ENCODE assay signal across 16 cellular contexts in the genomic region with DNA sequence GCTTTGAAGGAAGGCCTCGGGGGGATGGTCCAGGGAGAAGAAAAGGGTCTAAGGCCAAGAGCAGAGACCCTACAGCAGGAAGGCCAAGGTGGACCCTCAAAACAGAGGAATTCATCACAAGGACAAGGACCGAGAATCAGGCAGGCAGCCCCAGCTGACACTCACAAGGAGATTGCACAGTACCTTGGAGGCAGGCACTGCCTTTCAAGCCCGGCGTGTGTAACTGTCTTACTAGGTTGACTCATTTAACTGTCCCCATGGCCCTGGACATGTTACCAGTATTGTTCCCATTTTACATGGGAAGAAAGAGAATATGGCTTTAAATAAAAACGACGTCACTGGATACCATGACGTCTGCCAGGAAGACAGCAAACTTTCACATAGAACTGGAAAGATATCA.
"Had no signal": no experiment of that assay in that cellular context is flagged by ENCODE, and none has a peak within 500 bp of the region (broad histone marks: within the 10 kb centered on the region; RNA-seq: fewer than 3 reads in every experiment).

No MANE protein-coding gene starts in this region.

- ATAC-seq: gastrocnemius medialis; naive thymus-derived CD8-positive, alpha-beta T cell; sciatic nerve; stimulated activated naive B cell treated with anti-CD40 and anti-IgM and Interleukin-4, amounts not matched to agents 10 μg/mL and 1 μg/mL and 100 μg/mL, for 72 hours; stimulated activated naive CD8-positive, alpha-beta T cell treated with anti-CD3 and anti-CD28 coated beads, Interleukin-15, amount 100 ng/mL, for 72 hours had no signal

- H3K4me1 ChIP-seq: colonic mucosa, gastrocnemius medialis, testis, tibial nerve had no signal

- H3K9me3 ChIP-seq: colonic mucosa, gastrocnemius medialis, mucosa of descending colon, testis, tibial nerve had no signal

- H3K4me1 Mint-ChIP-seq: stimulated activated naive B cell treated with anti-CD40 and anti-IgM and Interleukin-4, amounts not matched to agents 10 μg/mL and 1 μg/mL and 100 μg/mL, for 72 hours had no signal

- H3K27me3 ChIP-seq: colonic mucosa, gastrocnemius medialis, testis, tibial nerve had no signal

- H3K27ac Mint-ChIP-seq: naive thymus-derived CD8-positive, alpha-beta T cell; stimulated activated naive B cell treated with anti-CD40 and anti-IgM and Interleukin-4, amounts not matched to agents 10 μg/mL and 1 μg/mL and 100 μg/mL, for 72 hours; stimulated activated naive CD8-positive, alpha-beta T cell treated with anti-CD3 and anti-CD28 coated beads, Interleukin-15, amount 100 ng/mL, for 72 hours had no signal

- H3K4me3 ChIP-seq: colonic mucosa, gastrocnemius medialis, mucosa of descending colon, testis, tibial nerve had no signal

- DNase-seq: cerebellar nuclear complex; colonic mucosa; dermis blood vessel endothelial cell; gastrocnemius medialis; kidney glomerular epithelial cell; mucosa of descending colon; naive thymus-derived CD8-positive, alpha-beta T cell; posterior cingulate gyrus; stimulated activated CD4-positive, alpha-beta T cell treated with anti-CD3 and anti-CD28 coated beads, Interleukin-2, amount 100 ng/mL, for 24 hours; stimulated activated CD4-positive, alpha-beta T cell treated with anti-CD3 and anti-CD28 coated beads, Interleukin-4, amount 100 ng/mL, for 4 hours; stimulated activated naive B cell treated with anti-CD40 and anti-IgM and Interleukin-4, amounts not matched to agents 10 μg/mL and 1 μg/mL and 100 μg/mL, for 72 hours; stimulated activated naive CD8-positive, alpha-beta T cell treated with anti-CD3 and anti-CD28 coated beads, Interleukin-15, amount 100 ng/mL, for 72 hours; testis had no signal

- H3K4me3 Mint-ChIP-seq: naive thymus-derived CD8-positive, alpha-beta T cell; stimulated activated naive B cell treated with anti-CD40 and anti-IgM and Interleukin-4, amounts not matched to agents 10 μg/mL and 1 μg/mL and 100 μg/mL, for 72 hours; stimulated activated naive CD8-positive, alpha-beta T cell treated with anti-CD3 and anti-CD28 coated beads, Interleukin-15, amount 100 ng/mL, for 72 hours had no signal

- FAIRE-seq: endothelial cell of umbilical vein had no signal

- H3K27me3 Mint-ChIP-seq: naive thymus-derived CD8-positive, alpha-beta T cell; stimulated activated naive B cell treated with anti-CD40 and anti-IgM and Interleukin-4, amounts not matched to agents 10 μg/mL and 1 μg/mL and 100 μg/mL, for 72 hours; stimulated activated naive CD8-positive, alpha-beta T cell treated with anti-CD3 and anti-CD28 coated beads, Interleukin-15, amount 100 ng/mL, for 72 hours had no signal

- H3K36me3 ChIP-seq: colonic mucosa, gastrocnemius medialis, tibial nerve had no signal

- H3K9me3 Mint-ChIP-seq: naive thymus-derived CD8-positive, alpha-beta T cell; stimulated activated naive B cell treated with anti-CD40 and anti-IgM and Interleukin-4, amounts not matched to agents 10 μg/mL and 1 μg/mL and 100 μg/mL, for 72 hours; stimulated activated naive CD8-positive, alpha-beta T cell treated with anti-CD3 and anti-CD28 coated beads, Interleukin-15, amount 100 ng/mL, for 72 hours had no signal

- H3K27ac ChIP-seq: colonic mucosa, gastrocnemius medialis, testis, tibial nerve had no signal

- H3K36me3 Mint-ChIP-seq: naive thymus-derived CD8-positive, alpha-beta T cell; stimulated activated naive B cell treated with anti-CD40 and anti-IgM and Interleukin-4, amounts not matched to agents 10 μg/mL and 1 μg/mL and 100 μg/mL, for 72 hours had no signal
